Comparison of ENCODE assay signal across 12 cellular contexts in the genomic region with DNA sequence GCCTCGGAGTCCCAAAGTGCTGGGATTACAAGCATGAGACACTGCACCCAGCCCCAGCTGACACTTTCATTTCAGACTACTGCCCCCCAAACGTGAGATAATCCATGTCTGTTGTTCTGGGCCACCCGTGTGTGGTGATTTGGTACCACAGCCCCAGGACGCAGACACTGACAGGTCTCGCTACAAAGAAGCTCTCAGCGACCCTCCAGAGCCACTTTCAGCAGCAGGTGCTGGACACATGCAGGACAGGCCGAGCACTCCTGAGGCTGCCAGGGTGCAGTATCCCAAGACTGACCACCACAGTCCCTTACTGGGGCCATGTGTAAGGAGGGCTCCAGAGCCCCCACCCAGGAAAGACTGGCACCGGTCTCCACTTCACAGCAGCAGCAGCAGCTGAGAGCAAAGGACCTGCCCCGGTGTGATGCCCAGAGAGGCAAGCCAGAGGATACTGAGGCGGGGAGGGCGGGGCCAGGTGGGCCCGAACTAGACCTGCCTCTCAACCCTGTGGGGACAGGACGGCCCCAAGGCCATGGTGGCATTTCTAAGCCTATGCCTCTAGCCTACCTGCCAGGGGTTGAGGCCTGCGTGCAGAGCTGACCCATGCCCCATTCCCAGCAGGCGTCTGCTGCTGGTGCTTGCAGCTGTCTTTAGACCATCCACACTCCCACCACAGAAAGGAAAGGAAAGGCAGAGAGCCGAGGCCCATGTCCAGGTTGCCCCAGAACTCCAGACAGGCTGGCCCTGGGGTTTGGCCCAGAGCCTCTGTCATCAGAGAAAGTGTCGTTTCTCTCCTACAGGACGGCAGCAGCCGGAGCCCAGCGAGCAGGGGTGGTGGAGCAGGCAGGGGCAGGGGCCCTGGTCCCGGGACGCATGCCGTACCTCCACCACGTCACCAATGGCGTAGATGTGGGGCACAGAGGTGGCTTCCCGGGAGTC. TPM values are rescaled to one million over a fixed set of nuclear protein-coding genes. Genes with fewer than 3 reads are reported as not detected.
DNase-seq lines count a peak whose midpoint lies in the region; ATAC-seq, FAIRE-seq and TF ChIP-seq lines count a peak whose summit lies in the region.
"Had no signal": no experiment of that assay in that cellular context is flagged by ENCODE, and none has a peak within 500 bp of the region (broad histone marks: within the 10 kb centered on the region; RNA-seq: fewer than 3 reads in every experiment).

No MANE protein-coding gene starts in this region.

- H3K9me3 Mint-ChIP-seq in H9: no peaks in the 10 kb centered on the region
- H3K9me3 Mint-ChIP-seq: naive B cell; T-helper 1 cell treated with Interleukin-12 subunit alpha and Interleukin-12 subunit beta and Interleukin-4 antibody, amounts not matched to agents 30 μg/mL and 1 μg/mL, for 36 hours had no signal

- H3K23ac ChIP-seq in H9 (ENCODE audit: insufficient read length, low read depth, low read length): no peak overlapping the region

- no peak overlapping the region for H3K56ac ChIP-seq in H9 (ENCODE audit: insufficient read length, low read depth, low read length)

- no peaks in the 10 kb centered on the region for H3K79me1 ChIP-seq in H9 (ENCODE audit: insufficient read depth, low read depth, low read length, poor library complexity, severe bottlenecking)

- BruUV-seq in endothelial cell of umbilical vein (replicated peaks; lab: Mats Ljungman, UMichigan): TSS peak; percentile 84

- peaks cover 29% of the 10 kb centered on the region in 2 experiments for H3K4me1 Mint-ChIP-seq in H9

- H3K23me2 ChIP-seq in H9 (ENCODE audit: insufficient read length, low read depth, low read length, poor library complexity, severe bottlenecking): no peaks in the 10 kb centered on the region

- H3K4me1 ChIP-seq in BE2C: peaks cover 6% of the 10 kb centered on the region; the same call in 1 of the 2 replicates
- H3K4me1 ChIP-seq in H9 (ENCODE audit: insufficient read depth, low read length): peaks cover 2% of the 10 kb centered on the region; the same call in 1 of the 2 replicates
- H3K4me1 ChIP-seq in endothelial cell of umbilical vein (ENCODE audit: control insufficient read depth, extremely low read depth, insufficient read depth, low read length): peaks cover 69% of the 10 kb centered on the region
- peaks cover 54% of the 10 kb centered on the region for H3K4me1 ChIP-seq in osteoblast (ENCODE audit: insufficient read depth, low read length)
- H3K4me1 ChIP-seq in thyroid gland: peaks cover 0 to 5% of the 10 kb centered on the region in 2 donors

- H3K27me3 ChIP-seq in BE2C (no peaks in the 10 kb centered on the region), H9 (ENCODE audit: insufficient read depth, low read length) (no peaks in the 10 kb centered on the region), endothelial cell of umbilical vein (ENCODE audit: control insufficient read depth in 2 of 2, insufficient read depth in 2 of 2, low read length in 2 of 2) (no peaks in the 10 kb centered on the region), osteoblast (ENCODE audit: insufficient read depth, low read length) (no peaks in the 10 kb centered on the region), thyroid gland (no peaks in the 10 kb centered on the region)

- H3K4me2 ChIP-seq in H9 (ENCODE audit: insufficient read depth, insufficient read length, low read length): no peak overlapping the region
- H3K4me2 ChIP-seq in endothelial cell of umbilical vein (ENCODE audit: insufficient read depth, low read length): no peak overlapping the region
- H3K4me2 ChIP-seq in osteoblast (ENCODE audit: insufficient read depth, low read length): no peak overlapping the region

- TF ChIP-seq POLR2A in endothelial cell of umbilical vein (IDR thresholded peaks at IDR 0.05; ENCODE audit: low read depth, low read length) (peak; percentile 2), thyroid gland (IDR thresholded peaks at IDR 0.05) (no peak)

- CTCF ChIA-PET in endothelial cell of umbilical vein (lab: Charles Lee): no interaction called here

- peak overlapping the region; percentile 8 to 99 (median 23); a peak in 3 of 7 replicates for H3K27ac Mint-ChIP-seq in H9
- H3K27ac Mint-ChIP-seq: T-helper 1 cell treated with Interleukin-12 subunit alpha and Interleukin-12 subunit beta and Interleukin-4 antibody, amounts not matched to agents 30 μg/mL and 1 μg/mL, for 36 hours had no signal

- H3K27me3 Mint-ChIP-seq in H9 (ENCODE audit: low read depth): no peaks in the 10 kb centered on the region; the same call in 1 of the 2 replicates
- H3K27me3 Mint-ChIP-seq: naive B cell had no signal

- no peaks in the 10 kb centered on the region for H3K9me1 ChIP-seq in endothelial cell of umbilical vein (replicated peaks; ENCODE audit: control insufficient read depth, extremely low read depth, insufficient read depth, low read length)

- no peak for FAIRE-seq in endothelial cell of umbilical vein (lab: Jason Lieb, UNC)

- peak overlapping the region; percentile 46 for H3K18ac ChIP-seq in H9 (ENCODE audit: insufficient read length, low read depth, low read length)

- dilution Hi-C loops in endothelial cell of umbilical vein (cut with MboI; ENCODE audit: extremely low pct_ligation_motif_present, low sequenced_read_pairs): no loop called here

- no peak overlapping the region for H4K8ac ChIP-seq in H9 (replicated peaks; ENCODE audit: insufficient read length, low read depth, low read length)

- H3K4ac ChIP-seq in H9 (ENCODE audit: low read depth, low read length): peak overlapping the region; percentile 24

- peak overlapping the region; percentile 9; the same call in 1 of the 2 replicates for H3K14ac ChIP-seq in H9 (ENCODE audit: insufficient read depth, low read length)

- no peaks in the 10 kb centered on the region for H3K36me3 Mint-ChIP-seq in H9 (ENCODE audit: insufficient read depth in 1 of 3, low read depth in 3 of 3)
- H3K36me3 Mint-ChIP-seq: naive B cell had no signal

- TF ChIP-seq CTCF in BE2C (IDR thresholded peaks at IDR 0.05; ENCODE audit: low read depth, low read length) (no peak), H9 (conservative IDR thresholded peaks at IDR 0.05) (no peak), endothelial cell of umbilical vein (IDR thresholded peaks at IDR 0.05; ENCODE audit: extremely low read depth in 1 of 2, insufficient read depth in 1 of 2, low read depth in 1 of 2, low read length in 2 of 2) (no peak), osteoblast (IDR thresholded peaks at IDR 0.05; ENCODE audit: extremely low read depth, low read depth, low read length) (no peak), thyroid gland (IDR thresholded peaks at IDR 0.05) (no peak)

- H3K9ac ChIP-seq in H9 (ENCODE audit: extremely low read depth, insufficient read length, low read length) (no peak overlapping the region), endothelial cell of umbilical vein (replicated peaks; ENCODE audit: extremely low read depth, insufficient read depth, low read length) (peak overlapping the region; percentile 26)

- no peak overlapping the region for H3T11ph ChIP-seq in H9 (ENCODE audit: low read length)

- no peak overlapping the region for H2BK15ac ChIP-seq in H9 (ENCODE audit: low read depth, low read length)

- H3K79me2 ChIP-seq in H9 (ENCODE audit: insufficient read depth, low read length) (no peaks in the 10 kb centered on the region; the same call in 1 of the 2 replicates), endothelial cell of umbilical vein (ENCODE audit: control insufficient read depth, insufficient read depth, low read length) (peaks cover 33% of the 10 kb centered on the region), osteoblast (ENCODE audit: insufficient read depth, low read length) (peaks cover 9% of the 10 kb centered on the region)

- H3K27ac ChIP-seq in H9 (ENCODE audit: insufficient read length, low read depth, low read length): no peak overlapping the region
- H3K27ac ChIP-seq in endothelial cell of umbilical vein (ENCODE audit: insufficient read depth, low read depth, low read length): peak overlapping the region; percentile 94
- peak overlapping the region; percentile 87 for H3K27ac ChIP-seq in osteoblast (ENCODE audit: low read depth, low read length)
- no peak overlapping the region for H3K27ac ChIP-seq in thyroid gland

- intact Hi-C loops in endothelial cell of umbilical vein (cut with micrococcal nuclease): no loop called here
- intact Hi-C loops in thyroid gland (cut with DNase I): no loop called here

- H4K91ac ChIP-seq in H9 (ENCODE audit: insufficient read length, low read depth, low read length): peak overlapping the region; percentile 88

- no peaks in the 10 kb centered on the region for H3K9me3 ChIP-seq in BE2C
- no peaks in the 10 kb centered on the region for H3K9me3 ChIP-seq in H9 (ENCODE audit: control insufficient read depth, low read depth, low read length)
- no peaks in the 10 kb centered on the region for H3K9me3 ChIP-seq in endothelial cell of umbilical vein (replicated peaks; ENCODE audit: control insufficient read depth, insufficient read depth, low read length)
- H3K9me3 ChIP-seq in osteoblast (ENCODE audit: low read depth, low read length): no peaks in the 10 kb centered on the region
- no peaks in the 10 kb centered on the region for H3K9me3 ChIP-seq in thyroid gland

- H2BK20ac ChIP-seq in H9 (ENCODE audit: low read depth, low read length, poor library complexity, severe bottlenecking): no peak overlapping the region

- H3K36me3 ChIP-seq in BE2C (no peaks in the 10 kb centered on the region; the same call in 1 of the 2 replicates), endothelial cell of umbilical vein (ENCODE audit: control insufficient read depth in 2 of 2, extremely low read depth in 1 of 2, insufficient read depth in 2 of 2, low read length in 2 of 2) (peaks cover 5 to 9% of the 10 kb centered on the region in 2 experiments), osteoblast (ENCODE audit: insufficient read depth, low read length) (peaks cover 5% of the 10 kb centered on the region), thyroid gland (no peaks in the 10 kb centered on the region)

- no CpG with 5 or more reads among the region's 26 CpGs for WGBS in H9 (ENCODE audit: extremely low coverage, insufficient read length, low lambda C conversion rate)
- 91 to 92% methylated on average over 16 to 21 of the region's 26 CpGs for WGBS in thyroid gland, 2 donors

- H3K4me3 ChIP-seq in BE2C (ENCODE audit: low read depth, low read length) (no peak overlapping the region), endothelial cell of umbilical vein (replicated peaks in 1 of 3; ENCODE audit: insufficient read depth in 1 of 3, low read depth in 1 of 3, low read length in 3 of 3) (no peak overlapping the region), osteoblast (ENCODE audit: insufficient read depth, low read length) (no peak overlapping the region), thyroid gland (replicated peaks in 1 of 3) (no peak overlapping the region)

- H2AK5ac ChIP-seq in H9 (ENCODE audit: insufficient read length, low read length): no peak overlapping the region

- ATAC-seq in HG03159 (IDR thresholded peaks at IDR 0.05; ENCODE audit: unreplicated experiment): no peak

- H4K20me1 ChIP-seq in H9 (ENCODE audit: control insufficient read depth, insufficient read depth, insufficient read length) (no peaks in the 10 kb centered on the region), endothelial cell of umbilical vein (replicated peaks; ENCODE audit: control insufficient read depth, extremely low read depth, insufficient read depth, low read length) (no peaks in the 10 kb centered on the region), osteoblast (ENCODE audit: insufficient read depth, low read length) (no peaks in the 10 kb centered on the region)

- no peak overlapping the region for H3K4me3 Mint-ChIP-seq in H9
- H3K4me3 Mint-ChIP-seq: naive B cell; T-helper 1 cell treated with Interleukin-12 subunit alpha and Interleukin-12 subunit beta and Interleukin-4 antibody, amounts not matched to agents 30 μg/mL and 1 μg/mL, for 36 hours had no signal

- POLR2A ChIA-PET in endothelial cell of umbilical vein (lab: Charles Lee): interaction anchor here (0.6 kb wide), 1 partner anchor 15 kb away, joined by 5 read pairs; no protein-coding TSS in a partner anchor

- H2BK120ac ChIP-seq in H9 (ENCODE audit: low read depth, low read length, poor library complexity, severe bottlenecking): no peak overlapping the region

- DNase-seq in BE2C (peak; percentile 8), H9 (peak; percentile 23), endothelial cell of umbilical vein (ENCODE audit: low read depth, low spot score) (no peak), osteoblast (ENCODE audit: insufficient read length, low spot score, missing footprints) (peak; percentile 44), NCI-H2107 (lab: John Stamatoyannopoulos, UW) (no peak), thyroid gland (no peak), activated gamma-delta T cell (lab: John Stamatoyannopoulos, UW) (no peak)
- DNase-seq: KBM-7, naive B cell, NCI-H146 had no signal

- H4K5ac ChIP-seq in H9 (ENCODE audit: insufficient read length, low read depth, low read length): no peak overlapping the region

- no peak overlapping the region for H2BK5ac ChIP-seq in H9 (ENCODE audit: insufficient read length, low read length)

- H2BK12ac ChIP-seq in H9 (ENCODE audit: insufficient read length, low read depth, low read length): peak overlapping the region; percentile 37

- H2AFZ ChIP-seq in H9 (ENCODE audit: low read length) (no peak overlapping the region), endothelial cell of umbilical vein (ENCODE audit: low read depth, low read length) (no peak overlapping the region), osteoblast (ENCODE audit: low read length) (no peak overlapping the region)

RNA-seq across cellular contexts. Expression of gene GNB1L, which starts 28.0 kb away (rescaled TPM):
- polyA plus RNA-seq in BE2C (2012; ENCODE audit: insufficient read depth, insufficient read length, low read depth): 3.2 TPM
- 22.4 and 22.9 TPM in 2 replicates for total RNA-seq in H9 (2021)
- 5.9 and 11.2 TPM in 2 replicates for total RNA-seq in endothelial cell of umbilical vein
- 5.4 and 5.9 TPM in 2 replicates for polyA plus RNA-seq in endothelial cell of umbilical vein
- 2.2 and 3.8 TPM in 2 replicates for polyA plus RNA-seq in endothelial cell of umbilical vein (2011; cell fraction: cytosol; rRNA removed)
- polyA plus RNA-seq in endothelial cell of umbilical vein (2011; cell fraction: nucleus; rRNA removed): 2.7 and 3.2 TPM in 2 replicates
- polyA plus RNA-seq in endothelial cell of umbilical vein (2012): 3.5 and 3.6 TPM in 2 replicates
- polyA minus RNA-seq in endothelial cell of umbilical vein: 1.6 and 3.5 TPM in 2 replicates
- 1.7 TPM for polyA minus RNA-seq in endothelial cell of umbilical vein (2011; cell fraction: cytosol; rRNA and poly(A)+ RNA removed)
- polyA minus RNA-seq in endothelial cell of umbilical vein (2011; cell fraction: nucleus; rRNA and poly(A)+ RNA removed): 2.4 TPM in 2 replicates
- total RNA-seq in osteoblast: 4.0 and 5.6 TPM in 2 replicates
- 1 to 10 TPM; 1.8 to 5.1 (median 4.5) TPM for total RNA-seq in thyroid gland

RNA-seq across cellular contexts. Expression of gene RTL10, which starts 28.0 kb away (rescaled TPM):
- 49.7 TPM for polyA plus RNA-seq in BE2C (2012; ENCODE audit: insufficient read depth, insufficient read length, low read depth)
- 24.0 and 24.4 TPM in 2 replicates for total RNA-seq in H9 (2021)
- total RNA-seq in endothelial cell of umbilical vein: 31.9 and 32.1 TPM in 2 replicates
- polyA plus RNA-seq in endothelial cell of umbilical vein: 40.8 and 54.5 TPM in 2 replicates
- polyA plus RNA-seq in endothelial cell of umbilical vein (2011; cell fraction: cytosol; rRNA removed): 21.6 and 22.9 TPM in 2 replicates
- 43.8 and 53.4 TPM in 2 replicates for polyA plus RNA-seq in endothelial cell of umbilical vein (2011; cell fraction: nucleus; rRNA removed)
- polyA plus RNA-seq in endothelial cell of umbilical vein (2012): 8.0 and 9.8 TPM in 2 replicates
- polyA minus RNA-seq in endothelial cell of umbilical vein: 84.1 and 88.0 TPM in 2 replicates
- 9.0 TPM for polyA minus RNA-seq in endothelial cell of umbilical vein (2011; cell fraction: cytosol; rRNA and poly(A)+ RNA removed)
- 20.7 and 26.1 TPM in 2 replicates for polyA minus RNA-seq in endothelial cell of umbilical vein (2011; cell fraction: nucleus; rRNA and poly(A)+ RNA removed)
- total RNA-seq in osteoblast: 10.3 and 11.9 TPM in 2 replicates
- 10 to 100 TPM; 18.1 to 26.4 (median 23.7) TPM for total RNA-seq in thyroid gland

RNA-seq across cellular contexts. Expression of gene COMT, which starts 58.9 kb away (rescaled TPM):
- polyA plus RNA-seq in BE2C (2012; ENCODE audit: insufficient read depth, insufficient read length, low read depth): 286 TPM
- total RNA-seq in H9 (2021) (42.2 and 43.3 TPM in 2 replicates), endothelial cell of umbilical vein (221 and 246 TPM in 2 replicates), osteoblast (220 and 288 TPM in 2 replicates), thyroid gland (100 to 1,000 TPM in 3 of 4 donors, 10 to 100 TPM in 1; 92.6 to 216 (median 138) TPM)
- polyA plus RNA-seq in endothelial cell of umbilical vein: 537 and 579 TPM in 2 replicates
- 320 and 379 TPM in 2 replicates for polyA plus RNA-seq in endothelial cell of umbilical vein (2011; cell fraction: cytosol; rRNA removed)
- polyA plus RNA-seq in endothelial cell of umbilical vein (2011; cell fraction: nucleus; rRNA removed): 183 and 186 TPM in 2 replicates
- polyA plus RNA-seq in endothelial cell of umbilical vein (2012): 145 and 199 TPM in 2 replicates
- 206 and 246 TPM in 2 replicates for polyA minus RNA-seq in endothelial cell of umbilical vein
- 31.5 TPM for polyA minus RNA-seq in endothelial cell of umbilical vein (2011; cell fraction: cytosol; rRNA and poly(A)+ RNA removed)
- polyA minus RNA-seq in endothelial cell of umbilical vein (2011; cell fraction: nucleus; rRNA and poly(A)+ RNA removed): 38.0 and 46.4 TPM in 2 replicates

RNA-seq across cellular contexts. Expression of gene TXNRD2, which starts 58.9 kb away (rescaled TPM):
- polyA plus RNA-seq in BE2C (2012; ENCODE audit: insufficient read depth, insufficient read length, low read depth): 46.2 TPM
- 22.9 and 25.5 TPM in 2 replicates for total RNA-seq in H9 (2021)
- total RNA-seq in endothelial cell of umbilical vein: 211 and 245 TPM in 2 replicates
- polyA plus RNA-seq in endothelial cell of umbilical vein: 440 and 511 TPM in 2 replicates
- polyA plus RNA-seq in endothelial cell of umbilical vein (2011; cell fraction: cytosol; rRNA removed): 259 and 341 TPM in 2 replicates
- 576 and 663 TPM in 2 replicates for polyA plus RNA-seq in endothelial cell of umbilical vein (2011; cell fraction: nucleus; rRNA removed)
- 102 and 113 TPM in 2 replicates for polyA plus RNA-seq in endothelial cell of umbilical vein (2012)
- polyA minus RNA-seq in endothelial cell of umbilical vein: 102 and 126 TPM in 2 replicates
- polyA minus RNA-seq in endothelial cell of umbilical vein (2011; cell fraction: cytosol; rRNA and poly(A)+ RNA removed): 25.2 TPM
- polyA minus RNA-seq in endothelial cell of umbilical vein (2011; cell fraction: nucleus; rRNA and poly(A)+ RNA removed): 91.1 and 144 TPM in 2 replicates
- total RNA-seq in osteoblast: 19.5 and 21.5 TPM in 2 replicates
- total RNA-seq in thyroid gland: 10 to 100 TPM; 19.5 to 34.5 (median 25.6) TPM

Comparison
In these comparisons a context has a peak if more than half of its experiments do, and no peak if none do; other contexts are left out.
1. DNase-seq: peak in BE2C (single experiment), H9 (single experiment) and osteoblast (single experiment); none in endothelial cell of umbilical vein (single experiment), NCI-H2107 (single experiment), thyroid gland (0 of 2) and activated gamma-delta T cell (single experiment).
2. H3K27ac ChIP-seq: peak in endothelial cell of umbilical vein (single experiment) and osteoblast (single experiment); none in H9 (single experiment) and thyroid gland (0 of 3).